11 cellular contexts compared by ENCODE assay signal in the genomic region with DNA sequence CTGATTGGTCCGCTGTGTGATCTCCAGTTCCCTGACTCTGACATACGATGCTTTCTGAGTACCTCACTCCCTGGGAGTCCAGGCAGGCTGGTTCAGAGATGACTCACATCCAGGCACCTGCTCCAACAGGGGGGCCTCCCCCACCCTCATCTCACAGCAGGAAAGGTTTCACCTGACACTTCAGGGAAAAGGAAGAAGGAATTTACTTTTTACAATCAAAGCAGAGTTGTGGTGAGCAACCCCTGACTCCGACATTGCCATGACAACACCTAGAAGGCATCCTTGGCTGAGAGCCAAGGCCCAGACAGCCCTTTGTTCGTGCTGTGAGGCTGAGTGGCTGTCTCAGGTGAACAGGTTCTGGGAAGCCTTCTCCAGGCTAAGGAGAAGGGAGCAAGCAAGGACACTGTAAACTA.
DNase-seq lines count a peak whose midpoint lies in the region; TF ChIP-seq lines count a peak whose summit lies in the region.
"Had no signal": no experiment of that assay in that cellular context is flagged by ENCODE, and none has a peak within 500 bp of the region (broad histone marks: within the 10 kb centered on the region; RNA-seq: fewer than 3 reads in every experiment).

No MANE protein-coding gene starts in this region.

- no peaks in the 10 kb centered on the region for H3K27me3 Mint-ChIP-seq in T-helper 2 cell treated with Interferon-gamma antibody and Interleukin-4, amounts not matched to agents 5 μg/mL and 100 μg/mL, for 36 hours (ENCODE audit: low read depth)

- DNase-seq in DMS153 treated with DMSO at 0.1 percent for 48 hours (lab: John Stamatoyannopoulos, UW; ENCODE audit: unreplicated experiment) (peak; percentile 93), NCI-H1105 treated with DMSO at 0.1 percent for 48 hours (lab: John Stamatoyannopoulos, UW) (peak; percentile 97), iPS DF 19.7 (ENCODE audit: low read depth, low spot score) (peak; percentile 80), D341Med (ENCODE audit: low spot score) (no peak), activated gamma-delta T cell treated with Interleukin-2 at 50 U/mL for 16 hours (no peak)
- DNase-seq in stimulated activated CD4-positive, alpha-beta T cell treated with anti-CD3 and anti-CD28 coated beads, Interleukin-4, amount 100 ng/mL, for 4 hours = no peak
- no peak for DNase-seq in T-helper 2 cell treated with Interferon-gamma antibody and Interleukin-4, amounts not matched to agents 5 μg/mL and 100 μg/mL, for 36 hours (ENCODE audit: low spot score)
- DNase-seq: natural killer cell had no signal

- no peaks in the 10 kb centered on the region for H3K36me3 Mint-ChIP-seq in T-helper 2 cell treated with Interferon-gamma antibody and Interleukin-4, amounts not matched to agents 5 μg/mL and 100 μg/mL, for 36 hours (ENCODE audit: low read depth)
- H3K36me3 Mint-ChIP-seq: natural killer cell had no signal

- H2AFZ ChIP-seq in OCI-LY3 (ENCODE audit: low read depth, low read length) = no peak overlapping the region

- peak overlapping the region; percentile 23 for H3K4me2 ChIP-seq in OCI-LY3 (ENCODE audit: low read length)

- no peaks in the 10 kb centered on the region for H3K36me3 ChIP-seq in OCI-LY3 (replicated peaks; ENCODE audit: low read depth, low read length)
- H3K36me3 ChIP-seq: tibial nerve had no signal

- H3K4me1 ChIP-seq in OCI-LY3 (ENCODE audit: low read length) = peaks cover 55% of the 10 kb centered on the region
- H3K4me1 ChIP-seq: tibial nerve had no signal

- no peak overlapping the region for H3K27ac ChIP-seq in OCI-LY3 (ENCODE audit: low read length)
- H3K27ac ChIP-seq: C4-2B, tibial nerve had no signal

- no peaks in the 10 kb centered on the region for H3K9me3 Mint-ChIP-seq in T-helper 2 cell treated with Interferon-gamma antibody and Interleukin-4, amounts not matched to agents 5 μg/mL and 100 μg/mL, for 36 hours
- H3K9me3 Mint-ChIP-seq: natural killer cell had no signal

- H3K4me1 Mint-ChIP-seq in T-helper 2 cell treated with Interferon-gamma antibody and Interleukin-4, amounts not matched to agents 5 μg/mL and 100 μg/mL, for 36 hours (ENCODE audit: low read depth) = no peaks in the 10 kb centered on the region
- H3K4me1 Mint-ChIP-seq: natural killer cell had no signal

- H3K9ac ChIP-seq in OCI-LY3 (ENCODE audit: low read length) = no peak overlapping the region

- no peaks in the 10 kb centered on the region for H4K20me1 ChIP-seq in OCI-LY3 (ENCODE audit: insufficient read depth, low read length)

- no peaks in the 10 kb centered on the region for H3K27me3 ChIP-seq in OCI-LY3 (ENCODE audit: low read depth, low read length)
- H3K27me3 ChIP-seq: tibial nerve had no signal

- no peak overlapping the region for H3K27ac Mint-ChIP-seq in T-helper 2 cell treated with Interferon-gamma antibody and Interleukin-4, amounts not matched to agents 5 μg/mL and 100 μg/mL, for 36 hours
- H3K27ac Mint-ChIP-seq: natural killer cell had no signal

- no peak for TF ChIP-seq CTCF in OCI-LY3 (IDR thresholded peaks at IDR 0.05; ENCODE audit: low read depth, low read length)

- H3K79me2 ChIP-seq in OCI-LY3 (ENCODE audit: low read length) = no peaks in the 10 kb centered on the region

- no peak overlapping the region for H3K4me3 ChIP-seq in OCI-LY3 (ENCODE audit: low read length)
- H3K4me3 ChIP-seq: tibial nerve had no signal

- H3K9me3 ChIP-seq in OCI-LY3 (ENCODE audit: insufficient read depth, low read length) = no peaks in the 10 kb centered on the region
- H3K9me3 ChIP-seq: tibial nerve had no signal

- no peak overlapping the region for H3K4me3 Mint-ChIP-seq in T-helper 2 cell treated with Interferon-gamma antibody and Interleukin-4, amounts not matched to agents 5 μg/mL and 100 μg/mL, for 36 hours
- H3K4me3 Mint-ChIP-seq: natural killer cell had no signal

Comparison
In these comparisons a context has a peak if more than half of its experiments do, and no peak if none do; other contexts are left out.
1. DNase-seq: peak in DMS153 treated with DMSO at 0.1 percent for 48 hours (single experiment), NCI-H1105 treated with DMSO at 0.1 percent for 48 hours (single experiment) and iPS DF 19.7 (single experiment); none in D341Med (single experiment), stimulated activated CD4-positive, alpha-beta T cell treated with anti-CD3 and anti-CD28 coated beads, Interleukin-4, amount 100 ng/mL, for 4 hours (0 of 2), T-helper 2 cell treated with Interferon-gamma antibody and Interleukin-4, amounts not matched to agents 5 μg/mL and 100 μg/mL, for 36 hours (single experiment) and activated gamma-delta T cell treated with Interleukin-2 at 50 U/mL for 16 hours (single experiment).